ENCODE assay signal across 1 cellular context in the genomic region with DNA sequence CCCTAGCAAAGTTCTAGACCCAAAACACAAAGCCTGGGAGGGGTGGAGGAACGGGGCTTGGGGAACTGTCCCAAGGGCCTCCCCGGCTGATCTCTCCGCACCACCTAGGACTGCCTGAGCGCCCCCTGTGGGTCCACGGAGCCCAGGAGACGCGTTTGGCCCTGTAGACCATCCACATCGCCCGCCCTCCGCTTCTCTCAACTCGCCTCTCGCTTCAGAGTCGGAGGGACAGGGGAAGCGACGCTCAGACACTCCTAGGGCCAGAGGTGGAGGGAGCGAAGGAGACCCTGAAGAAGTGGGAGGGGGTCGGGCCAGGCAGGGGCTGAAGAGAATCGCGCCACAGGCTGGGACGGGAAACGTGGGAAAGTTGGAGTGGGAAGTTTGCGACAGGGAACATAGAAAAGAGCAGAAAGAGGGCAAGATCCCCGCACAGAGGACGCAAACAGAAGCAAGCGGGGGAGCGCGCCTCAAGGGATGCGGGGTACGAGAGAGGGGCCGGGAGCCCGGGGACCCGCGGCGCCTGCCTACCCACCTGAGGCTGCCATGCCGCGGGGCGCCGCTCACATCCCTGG.
TF ChIP-seq lines count a peak whose summit lies in the region.

No MANE protein-coding gene starts in this region.

TF ChIP-seq in HepG2, 621 proteins besides CTCF, POLR2A, EP300 and RAD21 (continued from another document and continues in another):
- TF ChIP-seq, protein P1, sequence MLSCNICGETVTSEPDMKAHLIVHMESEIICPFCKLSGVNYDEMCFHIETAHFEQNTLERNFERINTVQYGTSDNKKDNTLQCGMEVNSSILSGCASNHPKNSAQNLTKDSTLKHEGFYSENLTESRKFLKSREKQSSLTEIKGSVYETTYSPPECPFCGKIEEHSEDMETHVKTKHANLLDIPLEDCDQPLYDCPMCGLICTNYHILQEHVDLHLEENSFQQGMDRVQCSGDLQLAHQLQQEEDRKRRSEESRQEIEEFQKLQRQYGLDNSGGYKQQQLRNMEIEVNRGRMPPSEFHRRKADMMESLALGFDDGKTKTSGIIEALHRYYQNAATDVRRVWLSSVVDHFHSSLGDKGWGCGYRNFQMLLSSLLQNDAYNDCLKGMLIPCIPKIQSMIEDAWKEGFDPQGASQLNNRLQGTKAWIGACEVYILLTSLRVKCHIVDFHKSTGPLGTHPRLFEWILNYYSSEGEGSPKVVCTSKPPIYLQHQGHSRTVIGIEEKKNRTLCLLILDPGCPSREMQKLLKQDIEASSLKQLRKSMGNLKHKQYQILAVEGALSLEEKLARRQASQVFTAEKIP (CRISPR knock-in tag; IDR thresholded peaks at IDR 0.05; ENCODE audit: borderline replicate concordance), result no peak
- TF ChIP-seq ONECUT2 (CRISPR knock-in tag; IDR thresholded peaks at IDR 0.05), result no peak
- TF ChIP-seq, protein P2, sequence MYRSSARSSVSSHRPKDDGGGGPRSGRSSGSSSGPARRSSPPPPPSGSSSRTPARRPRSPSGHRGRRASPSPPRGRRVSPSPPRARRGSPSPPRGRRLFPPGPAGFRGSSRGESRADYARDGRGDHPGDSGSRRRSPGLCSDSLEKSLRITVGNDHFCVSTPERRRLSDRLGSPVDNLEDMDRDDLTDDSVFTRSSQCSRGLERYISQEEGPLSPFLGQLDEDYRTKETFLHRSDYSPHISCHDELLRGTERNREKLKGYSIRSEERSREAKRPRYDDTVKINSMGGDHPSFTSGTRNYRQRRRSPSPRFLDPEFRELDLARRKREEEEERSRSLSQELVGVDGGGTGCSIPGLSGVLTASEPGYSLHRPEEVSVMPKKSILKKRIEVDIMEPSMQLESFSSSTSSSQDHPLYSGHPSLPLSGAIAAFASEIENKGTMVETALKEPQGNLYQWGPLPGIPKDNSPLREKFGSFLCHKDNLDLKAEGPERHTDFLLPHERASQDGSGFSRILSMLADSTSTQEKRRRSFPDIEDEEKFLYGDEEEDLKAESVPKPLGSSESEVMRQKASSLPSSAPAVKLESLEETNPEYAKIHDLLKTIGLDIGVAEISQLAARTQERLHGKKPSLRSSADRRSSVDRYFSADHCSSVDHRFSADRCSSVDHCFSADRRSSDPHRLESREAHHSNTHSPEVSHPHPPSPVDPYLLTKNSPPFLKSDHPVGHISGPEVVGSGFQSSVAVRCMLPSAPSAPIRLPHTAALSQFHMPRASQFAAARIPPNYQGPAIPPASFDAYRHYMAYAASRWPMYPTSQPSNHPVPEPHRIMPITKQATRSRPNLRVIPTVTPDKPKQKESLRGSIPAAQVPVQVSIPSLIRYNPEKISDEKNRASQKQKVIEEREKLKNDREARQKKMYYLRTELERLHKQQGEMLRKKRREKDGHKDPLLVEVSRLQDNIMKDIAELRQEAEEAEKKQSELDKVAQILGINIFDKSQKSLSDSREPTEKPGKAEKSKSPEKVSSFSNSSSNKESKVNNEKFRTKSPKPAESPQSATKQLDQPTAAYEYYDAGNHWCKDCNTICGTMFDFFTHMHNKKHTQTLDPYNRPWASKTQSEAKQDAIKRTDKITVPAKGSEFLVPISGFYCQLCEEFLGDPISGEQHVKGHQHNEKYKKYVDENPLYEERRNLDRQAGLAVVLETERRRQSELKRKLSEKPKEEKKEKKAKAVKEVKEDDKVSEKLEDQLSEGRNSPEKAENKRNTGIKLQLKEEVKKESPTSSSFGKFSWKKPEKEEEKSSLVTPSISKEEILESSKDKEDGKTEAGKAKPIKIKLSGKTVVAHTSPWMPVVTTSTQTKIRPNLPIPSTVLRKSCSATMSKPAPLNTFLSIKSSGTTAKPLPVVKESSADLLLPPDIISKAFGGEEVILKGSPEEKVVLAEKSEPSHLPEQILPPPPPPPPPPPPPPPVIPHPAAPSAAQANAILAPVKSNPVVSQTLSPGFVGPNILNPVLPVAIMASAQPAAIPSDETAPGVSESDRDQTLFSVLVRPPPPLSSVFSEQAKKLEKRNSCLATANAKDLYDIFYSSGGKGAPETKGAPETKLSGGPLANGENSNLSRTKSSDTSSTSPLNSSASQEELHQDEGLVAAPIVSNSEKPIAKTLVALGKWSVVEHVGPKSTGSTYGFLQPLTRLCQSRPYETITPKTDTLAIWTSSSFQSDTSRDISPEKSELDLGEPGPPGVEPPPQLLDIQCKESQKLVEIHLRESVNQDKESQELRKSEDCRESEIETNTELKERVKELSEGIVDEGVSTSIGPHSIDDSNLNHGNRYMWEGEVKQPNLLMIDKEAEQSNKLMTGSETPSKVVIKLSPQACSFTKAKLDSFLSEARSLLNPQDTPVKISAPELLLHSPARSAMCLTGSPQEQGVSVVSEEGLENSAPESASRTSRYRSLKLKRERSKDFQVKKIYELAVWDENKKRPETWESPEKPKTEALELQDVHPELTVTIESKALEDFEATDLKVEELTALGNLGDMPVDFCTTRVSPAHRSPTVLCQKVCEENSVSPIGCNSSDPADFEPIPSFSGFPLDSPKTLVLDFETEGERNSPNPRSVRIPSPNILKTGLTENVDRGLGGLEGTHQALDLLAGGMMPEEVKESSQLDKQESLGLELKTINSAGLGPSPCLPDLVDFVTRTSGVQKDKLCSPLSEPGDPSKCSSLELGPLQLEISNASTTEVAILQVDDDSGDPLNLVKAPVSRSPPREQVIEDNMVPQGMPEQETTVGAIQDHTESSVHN (CRISPR knock-in tag; IDR thresholded peaks at IDR 0.05), result no peak
- TF ChIP-seq ZNF138 (CRISPR knock-in tag; IDR thresholded peaks at IDR 0.05; ENCODE audit: low read depth), result no peak
- TF ChIP-seq ZNF550 (CRISPR knock-in tag; IDR thresholded peaks at IDR 0.05; ENCODE audit: borderline replicate concordance), result no peak
- no peak for TF ChIP-seq RCOR2 (CRISPR knock-in tag; IDR thresholded peaks at IDR 0.05)
- TF ChIP-seq, protein P3, sequence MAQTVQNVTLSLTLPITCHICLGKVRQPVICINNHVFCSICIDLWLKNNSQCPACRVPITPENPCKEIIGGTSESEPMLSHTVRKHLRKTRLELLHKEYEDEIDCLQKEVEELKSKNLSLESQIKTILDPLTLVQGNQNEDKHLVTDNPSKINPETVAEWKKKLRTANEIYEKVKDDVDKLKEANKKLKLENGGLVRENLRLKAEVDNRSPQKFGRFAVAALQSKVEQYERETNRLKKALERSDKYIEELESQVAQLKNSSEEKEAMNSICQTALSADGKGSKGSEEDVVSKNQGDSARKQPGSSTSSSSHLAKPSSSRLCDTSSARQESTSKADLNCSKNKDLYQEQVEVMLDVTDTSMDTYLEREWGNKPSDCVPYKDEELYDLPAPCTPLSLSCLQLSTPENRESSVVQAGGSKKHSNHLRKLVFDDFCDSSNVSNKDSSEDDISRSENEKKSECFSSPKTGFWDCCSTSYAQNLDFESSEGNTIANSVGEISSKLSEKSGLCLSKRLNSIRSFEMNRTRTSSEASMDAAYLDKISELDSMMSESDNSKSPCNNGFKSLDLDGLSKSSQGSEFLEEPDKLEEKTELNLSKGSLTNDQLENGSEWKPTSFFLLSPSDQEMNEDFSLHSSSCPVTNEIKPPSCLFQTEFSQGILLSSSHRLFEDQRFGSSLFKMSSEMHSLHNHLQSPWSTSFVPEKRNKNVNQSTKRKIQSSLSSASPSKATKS (CRISPR knock-in tag; IDR thresholded peaks at IDR 0.05), result no peak
- peak; percentile 47 for TF ChIP-seq TEAD3 (CRISPR knock-in tag; optimal IDR thresholded peaks at IDR 0.05; ENCODE audit: borderline replicate concordance)
- no peak for TF ChIP-seq PHF20 (CRISPR knock-in tag; IDR thresholded peaks at IDR 0.05)
- no peak for TF ChIP-seq ZFP62 (CRISPR knock-in tag; IDR thresholded peaks at IDR 0.05)
- TF ChIP-seq, protein P4, sequence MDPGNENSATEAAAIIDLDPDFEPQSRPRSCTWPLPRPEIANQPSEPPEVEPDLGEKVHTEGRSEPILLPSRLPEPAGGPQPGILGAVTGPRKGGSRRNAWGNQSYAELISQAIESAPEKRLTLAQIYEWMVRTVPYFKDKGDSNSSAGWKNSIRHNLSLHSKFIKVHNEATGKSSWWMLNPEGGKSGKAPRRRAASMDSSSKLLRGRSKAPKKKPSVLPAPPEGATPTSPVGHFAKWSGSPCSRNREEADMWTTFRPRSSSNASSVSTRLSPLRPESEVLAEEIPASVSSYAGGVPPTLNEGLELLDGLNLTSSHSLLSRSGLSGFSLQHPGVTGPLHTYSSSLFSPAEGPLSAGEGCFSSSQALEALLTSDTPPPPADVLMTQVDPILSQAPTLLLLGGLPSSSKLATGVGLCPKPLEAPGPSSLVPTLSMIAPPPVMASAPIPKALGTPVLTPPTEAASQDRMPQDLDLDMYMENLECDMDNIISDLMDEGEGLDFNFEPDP (CRISPR knock-in tag; conservative IDR thresholded peaks at IDR 0.05), result no peak
- no peak for TF ChIP-seq ZNF335 (CRISPR knock-in tag; IDR thresholded peaks at IDR 0.05)
- no peak for TF ChIP-seq IKZF1 (IDR thresholded peaks at IDR 0.05)
- TF ChIP-seq EEA1 (CRISPR knock-in tag; IDR thresholded peaks at IDR 0.05; ENCODE audit: borderline replicate concordance), result no peak
- 0 out of 2 replicates have a peak, but pooled peaks have one; percentile 10 for TF ChIP-seq ZNF12 (CRISPR knock-in tag; IDR thresholded peaks at IDR 0.05)
- TF ChIP-seq ZNF572 (CRISPR knock-in tag; IDR thresholded peaks at IDR 0.05), result 0 out of 2 replicates have a peak, but pooled peaks have one; percentile 26
- peak; percentile 50; the same call in 1 of the 2 replicates for TF ChIP-seq ZBED4 (CRISPR knock-in tag; IDR thresholded peaks at IDR 0.05; ENCODE audit: borderline replicate concordance)
- TF ChIP-seq HDAC1 (CRISPR knock-in tag; IDR thresholded peaks at IDR 0.05), result 0 out of 2 replicates have a peak, but pooled peaks have one; percentile 18
- no peak for TF ChIP-seq ARID3A (IDR thresholded peaks at IDR 0.05; ENCODE audit: low read depth, low read length)
- TF ChIP-seq, protein P5, sequence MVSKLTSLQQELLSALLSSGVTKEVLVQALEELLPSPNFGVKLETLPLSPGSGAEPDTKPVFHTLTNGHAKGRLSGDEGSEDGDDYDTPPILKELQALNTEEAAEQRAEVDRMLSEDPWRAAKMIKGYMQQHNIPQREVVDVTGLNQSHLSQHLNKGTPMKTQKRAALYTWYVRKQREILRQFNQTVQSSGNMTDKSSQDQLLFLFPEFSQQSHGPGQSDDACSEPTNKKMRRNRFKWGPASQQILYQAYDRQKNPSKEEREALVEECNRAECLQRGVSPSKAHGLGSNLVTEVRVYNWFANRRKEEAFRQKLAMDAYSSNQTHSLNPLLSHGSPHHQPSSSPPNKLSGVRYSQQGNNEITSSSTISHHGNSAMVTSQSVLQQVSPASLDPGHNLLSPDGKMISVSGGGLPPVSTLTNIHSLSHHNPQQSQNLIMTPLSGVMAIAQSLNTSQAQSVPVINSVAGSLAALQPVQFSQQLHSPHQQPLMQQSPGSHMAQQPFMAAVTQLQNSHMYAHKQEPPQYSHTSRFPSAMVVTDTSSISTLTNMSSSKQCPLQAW (CRISPR knock-in tag; IDR thresholded peaks at IDR 0.05), result peak; percentile 69
- no peak; the same call in 1 of the 2 replicates for TF ChIP-seq ZMYM3 (CRISPR knock-in tag; IDR thresholded peaks at IDR 0.05)
- no peak for TF ChIP-seq ZNF530 (CRISPR knock-in tag; IDR thresholded peaks at IDR 0.05; ENCODE audit: low read depth)
- TF ChIP-seq ZNF160 (CRISPR knock-in tag; IDR thresholded peaks at IDR 0.05), result no peak
- no peak for TF ChIP-seq ZNF558 (CRISPR knock-in tag; IDR thresholded peaks at IDR 0.05; ENCODE audit: borderline replicate concordance)
- TF ChIP-seq ZNF605 (CRISPR knock-in tag; IDR thresholded peaks at IDR 0.05), result no peak
- TF ChIP-seq ZFP41 (CRISPR knock-in tag; IDR thresholded peaks at IDR 0.05; ENCODE audit: borderline replicate concordance), result no peak
- TF ChIP-seq ISX (CRISPR knock-in tag; conservative IDR thresholded peaks at IDR 0.05), result no peak
- no peak for TF ChIP-seq NFIC (IDR thresholded peaks at IDR 0.05; ENCODE audit: low read length)
- TF ChIP-seq HNRNPK (IDR thresholded peaks at IDR 0.05; ENCODE audit: low read depth, low read length, poor library complexity, severe bottlenecking), result no peak
